9 cellular contexts compared by ENCODE assay signal in the genomic region with DNA sequence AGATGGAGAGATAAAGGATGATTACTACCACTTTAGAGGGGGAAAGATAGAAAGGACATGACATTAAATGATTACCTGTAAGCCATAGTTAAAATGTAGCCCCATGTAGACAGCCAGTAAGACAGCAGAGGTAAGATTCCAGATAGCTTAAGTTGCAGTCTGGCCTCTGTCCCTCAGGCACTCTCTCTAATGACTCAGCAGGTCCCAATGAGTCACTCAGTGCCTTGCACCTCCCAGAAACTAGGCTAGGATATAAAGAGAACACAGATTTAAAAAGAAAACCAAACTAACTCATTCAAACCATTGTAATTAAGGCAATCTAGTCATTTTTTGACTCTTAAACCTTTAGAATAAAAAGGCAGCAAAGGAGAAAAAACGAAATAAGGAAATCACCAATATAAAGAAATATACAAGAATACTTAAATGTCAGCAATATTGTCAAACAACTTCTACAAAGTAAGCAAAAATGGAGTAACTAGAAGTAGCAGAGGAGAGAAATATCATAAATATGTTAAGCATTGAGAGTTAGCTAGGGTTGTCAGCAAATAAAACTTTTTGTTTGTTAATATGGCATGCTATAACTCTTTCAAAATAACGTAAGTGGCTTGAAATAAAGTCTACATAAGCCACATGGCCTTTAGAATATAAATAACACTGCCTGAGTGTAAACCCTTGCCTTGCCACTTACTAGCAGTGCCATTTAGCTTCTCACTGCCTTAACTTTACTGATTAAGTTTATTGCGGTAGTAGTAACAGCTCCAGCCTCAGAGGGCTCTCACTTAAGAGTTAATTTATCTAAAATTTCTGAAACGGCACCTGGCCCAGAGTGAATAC. TPM values are rescaled to one million over a fixed set of nuclear protein-coding genes. Genes with fewer than 3 reads are reported as not detected.
DNase-seq lines count a peak whose midpoint lies in the region; ATAC-seq and TF ChIP-seq lines count a peak whose summit lies in the region.
"Had no signal": no experiment of that assay in that cellular context is flagged by ENCODE, and none has a peak within 500 bp of the region (broad histone marks: within the 10 kb centered on the region; RNA-seq: fewer than 3 reads in every experiment).

No MANE protein-coding gene starts in this region.

- H3K9ac ChIP-seq in SK-N-SH (no peak overlapping the region), stomach smooth muscle (ENCODE audit: low read length in 2 of 2) (peak overlapping the region in 1 of 2 donors; percentile 16)

- no peaks in the 10 kb centered on the region for H3K27me3 ChIP-seq in SK-N-SH (ENCODE audit: insufficient read depth)
- H3K27me3 ChIP-seq in heart left ventricle: no peaks in the 10 kb centered on the region
- H3K27me3 ChIP-seq in stomach smooth muscle (ENCODE audit: control insufficient read depth in 1 of 2, insufficient read depth in 2 of 2, low read length in 2 of 2): no peaks in the 10 kb centered on the region

- TF ChIP-seq POLR2A in heart left ventricle (IDR thresholded peaks at IDR 0.05): no peak

- H3F3A ChIP-seq in SK-N-SH (replicated peaks; ENCODE audit: insufficient read depth): peaks cover 28% of the 10 kb centered on the region

- no peaks in the 10 kb centered on the region for H3K79me2 ChIP-seq in SK-N-SH (ENCODE audit: insufficient read depth)

- no peak overlapping the region for H3K4me2 ChIP-seq in SK-N-SH

- no peak overlapping the region for H2AFZ ChIP-seq in SK-N-SH (ENCODE audit: low read depth)

- TF ChIP-seq RAD21 in SK-N-SH (IDR thresholded peaks at IDR 0.05; ENCODE audit: low read length): no peak

- intact Hi-C loops in heart left ventricle (cut with DNase I): loop anchor here in 4 of 10 donors (5.0 to 10.0 kb wide), 4 partner anchors 40 to 130 kb away; a partner anchor contains a TSS

- H3K4me1 Mint-ChIP-seq in activated naive CD8-positive, alpha-beta T cell treated with anti-CD3 and anti-CD28 coated beads, Interleukin-2, amount 50 U/mL, for 24 hours: no peaks in the 10 kb centered on the region

- H3K9me3 Mint-ChIP-seq in activated naive CD8-positive, alpha-beta T cell treated with anti-CD3 and anti-CD28 coated beads, Interleukin-2, amount 50 U/mL, for 24 hours: no peaks in the 10 kb centered on the region

- H3K9me2 ChIP-seq in SK-N-SH: no peaks in the 10 kb centered on the region

- POLR2A ChIA-PET in SK-N-SH (lab: Yijun Ruan, JAX): no interaction called here

- H3K9me3 ChIP-seq in SK-N-SH: no peaks in the 10 kb centered on the region
- peaks cover 0 to 26% (median 2%) of the 10 kb centered on the region in 12 donors for H3K9me3 ChIP-seq in heart left ventricle
- H3K9me3 ChIP-seq in stomach smooth muscle (ENCODE audit: control insufficient read depth in 2 of 2, low read length in 2 of 2): peaks cover 0 to 9% of the 10 kb centered on the region in 2 donors

- WGBS in SK-N-SH (ENCODE audit: low lambda C conversion rate): 75% methylated on average over 4 of the region's 4 CpGs
- 56 to 75% (median 64%) methylated on average over 4 of the region's 4 CpGs for whole genome bisulfite sequencing in heart left ventricle, 4 donors

- no peaks in the 10 kb centered on the region for H3K27me3 Mint-ChIP-seq in activated naive CD8-positive, alpha-beta T cell treated with anti-CD3 and anti-CD28 coated beads, Interleukin-2, amount 50 U/mL, for 24 hours
- H3K27me3 Mint-ChIP-seq: stimulated activated naive B cell treated with anti-CD40 and anti-IgM and Interleukin-4, amounts not matched to agents 10 μg/mL and 1 μg/mL and 100 μg/mL, for 72 hours had no signal

- DNase-seq in HFF-Myc (ENCODE audit: extremely low read depth, low read depth): peak; percentile 56
- no peak for DNase-seq in SK-N-SH
- DNase-seq in heart left ventricle: peak in 2 of 5 donors; percentile 27 to 56
- DNase-seq in NCI-H524 (lab: John Stamatoyannopoulos, UW): no peak
- DNase-seq in UCSD-AML1 (lab: John Stamatoyannopoulos, UW; ENCODE audit: unreplicated experiment): no peak
- no peak for DNase-seq in activated naive CD8-positive, alpha-beta T cell treated with anti-CD3 and anti-CD28 coated beads, Interleukin-2, amount 50 U/mL, for 24 hours
- no peak for DNase-seq in GM13977 (ENCODE audit: low spot score)
- DNase-seq: stimulated activated naive B cell treated with anti-CD40 and anti-IgM and Interleukin-4, amounts not matched to agents 10 μg/mL and 1 μg/mL and 100 μg/mL, for 72 hours had no signal

- H3K27ac ChIP-seq in SK-N-SH (ENCODE audit: low read depth in 2 of 2, low read length in 1 of 2) (peak overlapping the region in 1 of 2 experiments; percentile 62; a peak in 3 of 4 replicates), heart left ventricle (peak overlapping the region; percentile 23 to 84 (median 68)), stomach smooth muscle (ENCODE audit: low read length) (peak overlapping the region; percentile 32)

- in situ Hi-C loops in GM13977 (cut with MboI; ENCODE audit: low pct_unique_long_range_greater_than_20kb, low sequenced_read_pairs, unreplicated experiment): no loop called here

- CTCF ChIA-PET in SK-N-SH (lab: Yijun Ruan, JAX): no interaction called here

- H4K20me1 ChIP-seq in SK-N-SH (ENCODE audit: insufficient read depth): no peaks in the 10 kb centered on the region

- no peak overlapping the region for H3K4me3 ChIP-seq in HFF-Myc (replicated peaks; ENCODE audit: low read depth, low read length)
- H3K4me3 ChIP-seq in SK-N-SH (ENCODE audit: low read depth in 2 of 2, low read length in 1 of 2): no peak overlapping the region
- peak overlapping the region in 5 of 12 donors; percentile 0 to 35 (median 14) for H3K4me3 ChIP-seq in heart left ventricle
- H3K4me3 ChIP-seq in stomach smooth muscle (ENCODE audit: low read length in 2 of 2): peak overlapping the region in 1 of 2 donors; percentile 9

- H3K27ac Mint-ChIP-seq in activated naive CD8-positive, alpha-beta T cell treated with anti-CD3 and anti-CD28 coated beads, Interleukin-2, amount 50 U/mL, for 24 hours: no peak overlapping the region
- H3K27ac Mint-ChIP-seq: stimulated activated naive B cell treated with anti-CD40 and anti-IgM and Interleukin-4, amounts not matched to agents 10 μg/mL and 1 μg/mL and 100 μg/mL, for 72 hours had no signal

- peak in 1 of 2 experiments; percentile 28; a peak in 1 of 4 replicates for TF ChIP-seq EP300 in SK-N-SH (IDR thresholded peaks at IDR 0.05; ENCODE audit: borderline replicate concordance in 1 of 2, low read depth in 1 of 2, low read length in 1 of 2)

- ATAC-seq in heart left ventricle: peak; percentile 90 to 95 (median 93)
- no peak for ATAC-seq in activated naive CD8-positive, alpha-beta T cell treated with anti-CD3 and anti-CD28 coated beads, Interleukin-2, amount 50 U/mL, for 24 hours
- ATAC-seq: stimulated activated naive B cell treated with anti-CD40 and anti-IgM and Interleukin-4, amounts not matched to agents 10 μg/mL and 1 μg/mL and 100 μg/mL, for 72 hours had no signal

- H3K4me1 ChIP-seq in SK-N-SH (ENCODE audit: control insufficient read depth in 1 of 2, insufficient read depth in 2 of 2, low read depth in 1 of 2, low read length in 1 of 2) (peaks cover 0 to 3% of the 10 kb centered on the region in 2 experiments; a peak in 2 of 4 replicates), heart left ventricle (peaks cover 0 to 8% (median 0%) of the 10 kb centered on the region in 12 donors), stomach smooth muscle (ENCODE audit: control insufficient read depth, insufficient read depth, low read length) (peaks cover 8% of the 10 kb centered on the region)

- H3K4me3 Mint-ChIP-seq in activated naive CD8-positive, alpha-beta T cell treated with anti-CD3 and anti-CD28 coated beads, Interleukin-2, amount 50 U/mL, for 24 hours: no peak overlapping the region
- H3K4me3 Mint-ChIP-seq: stimulated activated naive B cell treated with anti-CD40 and anti-IgM and Interleukin-4, amounts not matched to agents 10 μg/mL and 1 μg/mL and 100 μg/mL, for 72 hours had no signal

- H3K36me3 ChIP-seq in SK-N-SH (replicated peaks in 1 of 2; ENCODE audit: control insufficient read depth in 1 of 2, insufficient read depth in 2 of 2, low read length in 1 of 2): peaks cover 3 to 48% of the 10 kb centered on the region in 2 experiments
- H3K36me3 ChIP-seq in heart left ventricle: peaks cover 0 to 29% (median 3%) of the 10 kb centered on the region in 9 donors
- peaks cover 3 to 5% of the 10 kb centered on the region in 2 donors for H3K36me3 ChIP-seq in stomach smooth muscle (ENCODE audit: control insufficient read depth in 2 of 2, insufficient read depth in 2 of 2, low read length in 2 of 2)

- H3K36me3 Mint-ChIP-seq in activated naive CD8-positive, alpha-beta T cell treated with anti-CD3 and anti-CD28 coated beads, Interleukin-2, amount 50 U/mL, for 24 hours (ENCODE audit: low read depth): no peaks in the 10 kb centered on the region
- H3K36me3 Mint-ChIP-seq: stimulated activated naive B cell treated with anti-CD40 and anti-IgM and Interleukin-4, amounts not matched to agents 10 μg/mL and 1 μg/mL and 100 μg/mL, for 72 hours had no signal

- no peak for TF ChIP-seq CTCF in HFF-Myc (IDR thresholded peaks at IDR 0.05; ENCODE audit: low read depth, low read length, missing control alignments)
- no peak for TF ChIP-seq CTCF in SK-N-SH (IDR thresholded peaks at IDR 0.05)
- TF ChIP-seq CTCF in heart left ventricle (IDR thresholded peaks at IDR 0.05): no peak
- TF ChIP-seq CTCF in GM13977 (IDR thresholded peaks at IDR 0.05; ENCODE audit: extremely low read depth, insufficient read depth, missing control alignments): no peak

TF ChIP-seq in SK-N-SH, 30 proteins besides CTCF, POLR2A, EP300 and RAD21 (continues in another document):
- TF ChIP-seq RCOR1 (IDR thresholded peaks at IDR 0.05; ENCODE audit: low read length) (no peak), FOXM1 (IDR thresholded peaks at IDR 0.05; ENCODE audit: low read depth) (no peak), RFX5 (IDR thresholded peaks at IDR 0.05; ENCODE audit: low read length) (no peak)
- TF ChIP-seq, protein P1, sequence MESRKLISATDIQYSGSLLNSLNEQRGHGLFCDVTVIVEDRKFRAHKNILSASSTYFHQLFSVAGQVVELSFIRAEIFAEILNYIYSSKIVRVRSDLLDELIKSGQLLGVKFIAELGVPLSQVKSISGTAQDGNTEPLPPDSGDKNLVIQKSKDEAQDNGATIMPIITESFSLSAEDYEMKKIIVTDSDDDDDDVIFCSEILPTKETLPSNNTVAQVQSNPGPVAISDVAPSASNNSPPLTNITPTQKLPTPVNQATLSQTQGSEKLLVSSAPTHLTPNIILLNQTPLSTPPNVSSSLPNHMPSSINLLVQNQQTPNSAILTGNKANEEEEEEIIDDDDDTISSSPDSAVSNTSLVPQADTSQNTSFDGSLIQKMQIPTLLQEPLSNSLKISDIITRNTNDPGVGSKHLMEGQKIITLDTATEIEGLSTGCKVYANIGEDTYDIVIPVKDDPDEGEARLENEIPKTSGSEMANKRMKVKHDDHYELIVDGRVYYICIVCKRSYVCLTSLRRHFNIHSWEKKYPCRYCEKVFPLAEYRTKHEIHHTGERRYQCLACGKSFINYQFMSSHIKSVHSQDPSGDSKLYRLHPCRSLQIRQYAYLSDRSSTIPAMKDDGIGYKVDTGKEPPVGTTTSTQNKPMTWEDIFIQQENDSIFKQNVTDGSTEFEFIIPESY (IDR thresholded peaks at IDR 0.05; ENCODE audit: borderline replicate concordance, low read depth): no peak

RNA-seq across cellular contexts. Expression of a gene that starts 48.5 kb away (rescaled TPM):
- polyA plus RNA-seq in SK-N-SH (2012; rRNA removed): 12.1 and 15.7 TPM in 2 replicates
- 12.9 and 15.1 TPM in 2 replicates for polyA plus RNA-seq in SK-N-SH (2012; cell fraction: cytosol; rRNA removed)
- polyA plus RNA-seq in SK-N-SH (2012; cell fraction: nucleus; rRNA removed): 10.4 and 11.4 TPM in 2 replicates
- 10 to 100 TPM; 18.2 to 32.9 (median 21.8) TPM for total RNA-seq in heart left ventricle
- polyA plus RNA-seq in heart left ventricle: 10 to 100 TPM in 1 of 2 donors, 1 to 10 TPM in 1; 6.5 to 15.9 TPM
